16 cellular contexts compared by ENCODE assay signal in the genomic region with DNA sequence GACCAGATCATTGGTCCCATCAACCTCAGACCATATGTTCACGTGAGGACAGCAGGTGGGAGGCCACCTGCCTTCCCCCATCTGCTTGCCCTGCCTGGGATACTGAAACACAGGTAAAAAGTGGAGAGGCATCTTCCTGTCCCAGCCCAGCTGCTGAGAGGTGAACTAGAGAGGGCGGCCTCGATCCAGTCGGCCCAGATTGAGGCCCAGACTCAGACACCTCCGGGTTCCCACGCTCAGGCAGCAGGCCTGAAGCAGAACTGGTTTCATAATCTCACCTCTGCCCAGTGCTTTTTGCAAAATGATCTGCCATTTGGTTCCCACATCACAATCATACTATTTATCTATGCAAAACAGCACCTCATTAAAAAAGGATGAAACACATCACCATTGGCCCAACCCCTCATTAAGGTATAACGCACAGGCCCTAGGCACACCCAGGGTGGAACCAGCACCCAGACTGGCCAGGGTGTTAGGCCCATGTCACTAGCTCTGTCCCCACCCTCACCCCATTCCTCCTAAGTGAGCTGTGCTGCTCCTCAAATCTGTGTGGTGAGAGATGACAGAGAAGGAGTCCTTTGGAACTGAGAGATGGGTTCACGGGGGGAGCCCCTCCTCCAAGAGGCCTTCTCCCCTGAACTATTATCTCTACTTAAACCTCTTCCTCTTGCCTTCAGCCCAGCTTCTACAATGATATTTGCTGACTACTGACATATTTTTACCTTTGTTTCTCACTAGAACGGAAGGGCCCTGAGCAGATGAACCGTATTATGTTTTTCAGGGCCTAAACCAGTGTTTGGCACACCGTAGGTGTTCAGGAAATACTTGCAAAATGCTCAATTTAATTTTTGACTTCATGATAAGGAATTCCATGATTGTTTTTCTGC.
A peak's percentile ranks its signal among the peaks of the same experiment; 100 is the strongest.
DNase-seq lines count a peak whose midpoint lies in the region; ATAC-seq, FAIRE-seq and TF ChIP-seq lines count a peak whose summit lies in the region.
"Had no signal": no experiment of that assay in that cellular context is flagged by ENCODE, and none has a peak within 500 bp of the region (broad histone marks: within the 10 kb centered on the region; RNA-seq: fewer than 3 reads in every experiment).

No MANE protein-coding gene starts in this region.

- H2AK5ac ChIP-seq in IMR-90 (ENCODE audit: low read depth, low read length) (no peak overlapping the region), H1 (ENCODE audit: low read depth, low read length) (no peak overlapping the region), trophoblast cell (ENCODE audit: low read length) (peak overlapping the region; percentile 23)

- TF ChIP-seq CTCF in IMR-90 (conservative IDR thresholded peaks at IDR 0.05; ENCODE audit: low read depth, low read length), result no peak
- TF ChIP-seq CTCF in H1 (IDR thresholded peaks at IDR 0.05; ENCODE audit: control extremely low read depth in 1 of 3, insufficient read depth in 1 of 3, low read depth in 1 of 3, low read length in 3 of 3), result no peak

- H2BK12ac ChIP-seq in H1 (ENCODE audit: low read depth, low read length) (no peak overlapping the region; the same call in 1 of the 2 replicates), trophoblast cell (ENCODE audit: low read length) (peak overlapping the region; percentile 61)

- H3K27ac ChIP-seq in IMR-90 (ENCODE audit: insufficient read depth, low read length) (no peak overlapping the region), H1 (ENCODE audit: low read depth, low read length) (no peak overlapping the region), trophoblast cell (ENCODE audit: low read depth, low read length) (no peak overlapping the region)
- H3K27ac ChIP-seq: lower lobe of right lung had no signal

- H3K4me1 ChIP-seq in IMR-90 (ENCODE audit: control insufficient read depth, insufficient read depth, low read length) (no peaks in the 10 kb centered on the region), H1 (replicated peaks in 1 of 4; ENCODE audit: control insufficient read depth in 3 of 4, insufficient read depth in 4 of 4, low read length in 3 of 4) (no peaks in the 10 kb centered on the region), trophoblast cell (ENCODE audit: control insufficient read depth in 1 of 2, insufficient read depth in 2 of 2, low read length in 2 of 2) (peaks cover 16 to 25% of the 10 kb centered on the region in 2 experiments)

- H3K4me2 ChIP-seq in IMR-90 (ENCODE audit: low read depth, low read length) (no peak overlapping the region), H1 (ENCODE audit: insufficient read depth in 1 of 2, low read depth in 2 of 2, low read length in 2 of 2) (no peak overlapping the region), trophoblast cell (ENCODE audit: low read length) (no peak overlapping the region)

- H3K9ac ChIP-seq in IMR-90 (ENCODE audit: low read depth, low read length) (no peak overlapping the region), H1 (replicated peaks in 1 of 4; ENCODE audit: extremely low read depth in 1 of 4, low read depth in 3 of 4, low read length in 3 of 4) (no peak overlapping the region), trophoblast cell (ENCODE audit: low read length) (no peak overlapping the region)

- H3K9me1 ChIP-seq in IMR-90 (ENCODE audit: insufficient read depth, low read length), result no peaks in the 10 kb centered on the region

- TF ChIP-seq RAD21 in IMR-90 (IDR thresholded peaks at IDR 0.05; ENCODE audit: low read length), result no peak
- no peak for TF ChIP-seq RAD21 in H1 (IDR thresholded peaks at IDR 0.05 in 1 of 2, conservative IDR thresholded peaks at IDR 0.05 in 1 of 2; ENCODE audit: low read depth in 2 of 2, low read length in 2 of 2)

- H3K23ac ChIP-seq in IMR-90 (ENCODE audit: low read depth, low read length), result no peak overlapping the region
- H3K23ac ChIP-seq in H1 (ENCODE audit: insufficient read length), result no peak overlapping the region
- H3K23ac ChIP-seq in trophoblast cell (ENCODE audit: low read length), result no peak overlapping the region

- peak; percentile 17 for DNase-seq in activated CD4-positive, alpha-beta T cell treated with anti-CD3 and anti-CD28 coated beads, Interleukin-2, amount 50 U/mL, for 1 hour
- DNase-seq in activated CD4-positive, alpha-beta T cell treated with anti-CD3 and anti-CD28 coated beads, Interleukin-2, amount 50 U/mL, for 4 hours, result no peak
- DNase-seq in IMR-90 (no peak), H1 (ENCODE audit: low read depth in 1 of 2, low spot score in 2 of 2) (no peak), trophoblast cell (no peak), NCI-H2029 treated with DMSO at 0.1 percent for 48 hours (lab: John Stamatoyannopoulos, UW) (no peak), AG20443 (ENCODE audit: low spot score) (no peak)
- DNase-seq: dermis blood vessel endothelial cell, DMS153, Kasumi-1, lower lobe of right lung, NCI-H1436 treated with DMSO at 0.1 percent for 48 hours, small intestine had no signal

- no peak overlapping the region for H2AFZ ChIP-seq in IMR-90 (replicated peaks; ENCODE audit: low read length, poor library complexity)
- H2AFZ ChIP-seq in H1 (ENCODE audit: low read length), result no peak overlapping the region
- no peak overlapping the region for H2AFZ ChIP-seq in trophoblast cell (ENCODE audit: insufficient read depth, low read length, poor library complexity)

- H2BK120ac ChIP-seq in IMR-90 (ENCODE audit: low read depth, low read length) (no peak overlapping the region), H1 (replicated peaks; ENCODE audit: low read depth, low read length) (no peak overlapping the region), trophoblast cell (ENCODE audit: insufficient read depth, low read length, poor library complexity) (no peak overlapping the region)

- CTCF ChIA-PET in IMR-90 (lab: Yijun Ruan, JAX), result no interaction called here
- CTCF ChIA-PET in H1 (lab: Charles Lee; ENCODE audit: partially characterized antibody), result interaction anchor here (0.6 to 1.1 kb wide), 5 partner anchors 9 to 113 kb away, joined by 3 read pairs; no protein-coding TSS in a partner anchor

- H4K91ac ChIP-seq in IMR-90 (ENCODE audit: insufficient read depth, low read depth, low read length) (no peak overlapping the region), H1 (replicated peaks; ENCODE audit: insufficient read length, low read length) (no peak overlapping the region), trophoblast cell (ENCODE audit: low read depth, low read length) (peak overlapping the region; percentile 59)

- no peaks in the 10 kb centered on the region for H3K23me2 ChIP-seq in H1 (ENCODE audit: low read depth, low read length)

- no peak for TF ChIP-seq POLR2A in IMR-90 (IDR thresholded peaks at IDR 0.05; ENCODE audit: low read depth, low read length)
- no peak for TF ChIP-seq POLR2A in H1 (IDR thresholded peaks at IDR 0.05; ENCODE audit: control extremely low read depth in 1 of 2, low read depth in 2 of 2, low read length in 2 of 2)

- TF ChIP-seq EP300 in H1 (IDR thresholded peaks at IDR 0.05; ENCODE audit: borderline replicate concordance in 1 of 2, low read depth in 2 of 2, low read length in 2 of 2), result no peak

- H2BK5ac ChIP-seq in IMR-90 (ENCODE audit: low read depth, low read length, poor library complexity, severe bottlenecking) (no peak overlapping the region), H1 (ENCODE audit: low read depth, low read length) (no peak overlapping the region), trophoblast cell (ENCODE audit: low read depth, low read length, poor library complexity) (no peak overlapping the region)

- no peak overlapping the region for H4K8ac ChIP-seq in IMR-90 (ENCODE audit: low read depth in 2 of 2, low read length in 2 of 2)
- no peak overlapping the region for H4K8ac ChIP-seq in H1 (ENCODE audit: extremely low read depth, insufficient read depth, low read length)
- no peak overlapping the region for H4K8ac ChIP-seq in trophoblast cell (ENCODE audit: low read depth, low read length)

- no peak overlapping the region for H4K12ac ChIP-seq in trophoblast cell (ENCODE audit: low read depth, low read length)

- no TSS peak for BruUV-seq in IMR-90 (replicated peaks; lab: Mats Ljungman, UMichigan)

- H2BK20ac ChIP-seq in IMR-90 (ENCODE audit: low read depth, low read length) (no peak overlapping the region), H1 (ENCODE audit: low read length) (no peak overlapping the region)

- no peak overlapping the region for H2BK15ac ChIP-seq in IMR-90 (ENCODE audit: low read depth, low read length)
- H2BK15ac ChIP-seq in H1 (ENCODE audit: low read length), result 0 out of 2 replicates have a peak overlapping the region, but pooled peaks have one; percentile 12

- H3K56ac ChIP-seq in IMR-90 (ENCODE audit: extremely low read depth, insufficient read depth, low read length) (no peak overlapping the region), H1 (replicated peaks; ENCODE audit: insufficient read length, low read depth, low read length) (no peak overlapping the region)

- POLR2A ChIA-PET in IMR-90 (lab: Charles Lee; ENCODE audit: unreplicated experiment), result no interaction called here
- POLR2A ChIA-PET in H1 (lab: Charles Lee; ENCODE audit: partially characterized antibody), result interaction anchor here (1.4 kb wide), 1 partner anchor 78 kb away, joined by 5 read pairs; no protein-coding TSS in a partner anchor

- H3K79me2 ChIP-seq in H1 (ENCODE audit: control insufficient read depth in 1 of 2, insufficient read depth in 2 of 2, low read length in 2 of 2), result no peaks in the 10 kb centered on the region
- H3K79me2 ChIP-seq in trophoblast cell (ENCODE audit: control insufficient read depth, insufficient read depth, low read length, poor library complexity), result no peaks in the 10 kb centered on the region

- intact Hi-C loops in IMR-90 (cut with micrococcal nuclease), result no loop called here

- no peak overlapping the region for H2AK9ac ChIP-seq in IMR-90 (replicated peaks; ENCODE audit: low read depth, low read length, poor library complexity)

- dilution Hi-C loops in IMR-90 (cut with HindIII; ENCODE audit: low sequenced_read_pairs, unreplicated experiment), result no loop called here

- H3K4ac ChIP-seq in IMR-90 (ENCODE audit: low read depth, low read length), result no peak overlapping the region
- H3K4ac ChIP-seq in H1 (replicated peaks; ENCODE audit: insufficient read length, low read depth, low read length), result no peak overlapping the region
- H3K4ac ChIP-seq in trophoblast cell (ENCODE audit: low read depth, low read length), result no peak overlapping the region

- in situ Hi-C loops in IMR-90 (cut with MboI; ENCODE audit: low sequenced_read_pairs), result no loop called here

- no peak overlapping the region for H3K14ac ChIP-seq in IMR-90 (replicated peaks; ENCODE audit: low read depth, low read length)
- no peak overlapping the region for H3K14ac ChIP-seq in H1 (ENCODE audit: insufficient read length)
- peak overlapping the region; percentile 8 for H3K14ac ChIP-seq in trophoblast cell (ENCODE audit: low read length)

- FAIRE-seq in H1 (lab: Jason Lieb, UNC), result no peak
- FAIRE-seq: astrocyte, small intestine had no signal

- H4K20me1 ChIP-seq in IMR-90 (ENCODE audit: insufficient read depth, low read length) (no peaks in the 10 kb centered on the region), H1 (replicated peaks in 1 of 2; ENCODE audit: control insufficient read depth in 1 of 2, insufficient read depth in 2 of 2, low read length in 2 of 2) (no peaks in the 10 kb centered on the region)

- no peaks in the 10 kb centered on the region; the same call in 1 of the 2 replicates for H3K27me3 ChIP-seq in IMR-90 (ENCODE audit: control insufficient read depth, insufficient read depth, low read length)
- no peaks in the 10 kb centered on the region; a peak in 1 of 7 replicates for H3K27me3 ChIP-seq in H1 (replicated peaks in 1 of 4; ENCODE audit: control insufficient read depth in 3 of 4, extremely low read depth in 1 of 4, insufficient read depth in 3 of 4, low read length in 3 of 4)
- H3K27me3 ChIP-seq in trophoblast cell (ENCODE audit: insufficient read depth, low read length), result no peaks in the 10 kb centered on the region

- H3K79me1 ChIP-seq in IMR-90 (ENCODE audit: low read depth in 1 of 2, low read length in 2 of 2) (no peaks in the 10 kb centered on the region), H1 (ENCODE audit: low read depth, low read length) (no peaks in the 10 kb centered on the region), trophoblast cell (ENCODE audit: low read length) (peaks cover 12% of the 10 kb centered on the region)

- ATAC-seq in IMR-90 (ENCODE audit: low read depth) (no peak), HG03342 (IDR thresholded peaks at IDR 0.05; ENCODE audit: unreplicated experiment) (no peak)
- ATAC-seq: Right ventricle myocardium inferior had no signal

- H3K18ac ChIP-seq in IMR-90 (ENCODE audit: low read depth, low read length) (no peak overlapping the region), H1 (ENCODE audit: extremely low read depth, low read length) (no peak overlapping the region), trophoblast cell (ENCODE audit: low read length) (no peak overlapping the region)

- no peak overlapping the region for H3K4me3 ChIP-seq in IMR-90 (ENCODE audit: insufficient read depth, low read depth, low read length)
- no peak overlapping the region for H3K4me3 ChIP-seq in H1 (ENCODE audit: extremely low read depth in 1 of 4, insufficient read depth in 2 of 4, low read depth in 3 of 4, low read length in 4 of 4)
- no peak overlapping the region for H3K4me3 ChIP-seq in trophoblast cell (ENCODE audit: low read depth, low read length)
- H3K4me3 ChIP-seq: lower lobe of right lung had no signal

- H4K5ac ChIP-seq in IMR-90 (ENCODE audit: low read depth, low read length), result no peak overlapping the region
- H4K5ac ChIP-seq in H1 (ENCODE audit: insufficient read length, low read depth, low read length), result no peak overlapping the region

- 89% methylated on average over 6 of the region's 11 CpGs; no CpG with 5 or more reads in 1 of the 2 experiments for WGBS in IMR-90 (ENCODE audit: extremely low coverage in 2 of 2, insufficient read length in 1 of 2), 2 experiments
- WGBS in H1 (ENCODE audit: extremely low coverage in 1 of 2, insufficient coverage in 1 of 2, insufficient read length in 1 of 2, insufficient replicate concordance in 2 of 2, low coverage in 1 of 2, low lambda C conversion rate in 2 of 2, missing lambda C conversion rate in 1 of 2), 2 experiments, result 95% methylated on average over 11 of the region's 11 CpGs; no CpG with 5 or more reads in 1 of the 2 experiments
- no CpG with 5 or more reads among the region's 11 CpGs for WGBS in trophoblast cell (ENCODE audit: extremely low coverage, insufficient coverage, insufficient read length)

- H3K36me3 ChIP-seq in IMR-90 (ENCODE audit: control insufficient read depth, insufficient read depth, low read length) (no peaks in the 10 kb centered on the region), H1 (ENCODE audit: control insufficient read depth in 2 of 4, insufficient read depth in 4 of 4, low read length in 3 of 4) (no peaks in the 10 kb centered on the region), trophoblast cell (ENCODE audit: control insufficient read depth in 1 of 2, insufficient read depth in 2 of 2, low read length in 2 of 2) (no peaks in the 10 kb centered on the region)
- H3K36me3 ChIP-seq: lower lobe of right lung had no signal

- H3K9me3 ChIP-seq in IMR-90 (ENCODE audit: control insufficient read depth, insufficient read depth, low read length) (no peaks in the 10 kb centered on the region), H1 (ENCODE audit: insufficient read depth in 2 of 2, low read depth in 1 of 2, low read length in 1 of 2) (no peaks in the 10 kb centered on the region), trophoblast cell (ENCODE audit: insufficient read depth, low read depth, low read length) (no peaks in the 10 kb centered on the region)
- H3K9me3 ChIP-seq: lower lobe of right lung had no signal
